27 cellular contexts compared by ENCODE assay signal in the genomic region with DNA sequence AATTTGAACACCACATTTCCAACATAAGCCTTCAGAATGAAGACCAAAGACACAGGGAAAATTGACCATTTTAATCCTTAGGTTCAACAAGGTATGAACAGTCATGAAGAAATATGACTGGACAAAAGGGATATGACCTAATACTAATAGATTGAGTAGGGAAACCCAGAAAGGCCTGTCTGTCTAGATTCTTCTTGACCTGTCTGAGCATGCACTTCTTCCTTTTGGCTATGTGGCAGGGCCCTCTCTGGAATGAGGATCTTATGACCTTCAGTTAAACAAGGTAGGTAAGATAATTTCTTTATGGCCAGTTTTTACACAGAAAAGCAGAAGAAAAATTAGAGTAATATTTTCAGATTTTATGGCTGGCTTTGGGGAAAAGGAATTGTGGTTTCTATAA. TPM values are rescaled to one million over a fixed set of nuclear protein-coding genes. Genes with fewer than 3 reads are reported as not detected.
DNase-seq lines count a peak whose midpoint lies in the region; ATAC-seq, FAIRE-seq and TF ChIP-seq lines count a peak whose summit lies in the region.
"Had no signal": no experiment of that assay in that cellular context is flagged by ENCODE, and none has a peak within 500 bp of the region (broad histone marks: within the 10 kb centered on the region; RNA-seq: fewer than 3 reads in every experiment).

No MANE protein-coding gene starts in this region.

- DNase-seq in D721Med (ENCODE audit: insufficient read length, low spot score) (no peak), RWPE2 (ENCODE audit: low spot score) (no peak), foreskin keratinocyte (peak; percentile 71 to 91), prostate gland (ENCODE audit: low spot score) (peak; percentile 21), NCI-H510A treated with DMSO at 0.1 percent for 48 hours (lab: John Stamatoyannopoulos, UW) (no peak), cerebellum (ENCODE audit: low spot score) (no peak), NCI-H526 treated with DMSO at 0.1 percent for 48 hours (lab: John Stamatoyannopoulos, UW) (no peak)
- DNase-seq: AML-193; CD4-positive, alpha-beta T cell; DMS79 treated with DMSO at 0.1 percent for 48 hours; GF-D8; HCEC 1CT; NCI-H1092; NCI-H1417 treated with DMSO at 0.1 percent for 48 hours; NCI-H1694 treated with DMSO at 0.1 percent for 48 hours; NCI-H2081 treated with DMSO at 0.1 percent for 48 hours; NCI-H2171 treated with DMSO at 0.1 percent for 48 hours; NCI-H345; NCI-H524 treated with DMSO at 0.1 percent for 48 hours; NCI-H82; PC-9; SHP77 had no signal

- H3K4me3 ChIP-seq in RWPE2 (ENCODE audit: severe bottlenecking) (no peak overlapping the region), prostate gland (no peak overlapping the region)
- H3K4me3 ChIP-seq: A549; BLaER1 treated with 17β-estradiol and CSF1 and Interleukin-3, amounts not matched to agents 10 nM and 100 nM; PC-9 had no signal

- TF ChIP-seq POLR2A in prostate gland (IDR thresholded peaks at IDR 0.05), result no peak

- H3K27ac ChIP-seq in RWPE2 (ENCODE audit: poor library complexity, severe bottlenecking) (peak overlapping the region; percentile 50), foreskin keratinocyte (no peak overlapping the region), prostate gland (no peak overlapping the region)
- H3K27ac ChIP-seq: A549; BLaER1 treated with 17β-estradiol and CSF1 and Interleukin-3, amounts not matched to agents 10 nM and 100 nM; PC-9 had no signal

- intact Hi-C loops in prostate gland (cut with DNase I), result no loop called here

- H3K9me3 ChIP-seq in RWPE2 (ENCODE audit: severe bottlenecking) (peaks cover 2% of the 10 kb centered on the region), prostate gland (no peaks in the 10 kb centered on the region)
- H3K9me3 ChIP-seq: A549 had no signal

- FAIRE-seq in D721Med (lab: Jason Lieb, UNC), result peak; percentile 82
- FAIRE-seq: A549, GM12891, H1 had no signal

- TF ChIP-seq CTCF in D721Med (IDR thresholded peaks at IDR 0.05; ENCODE audit: insufficient read depth, missing control alignments) (no peak), RWPE2 (IDR thresholded peaks at IDR 0.05; ENCODE audit: poor library complexity, severe bottlenecking) (no peak), foreskin keratinocyte (conservative IDR thresholded peaks at IDR 0.05) (no peak), prostate gland (IDR thresholded peaks at IDR 0.05) (no peak)

- H3K36me3 ChIP-seq in RWPE2 (ENCODE audit: low read depth) (no peaks in the 10 kb centered on the region), prostate gland (no peaks in the 10 kb centered on the region)
- H3K36me3 ChIP-seq: BLaER1 treated with 17β-estradiol and CSF1 and Interleukin-3, amounts not matched to agents 10 nM and 100 nM had no signal

- H3K27me3 ChIP-seq in RWPE2 (ENCODE audit: insufficient read depth, poor library complexity, severe bottlenecking), result peaks cover 14% of the 10 kb centered on the region
- H3K27me3 ChIP-seq in foreskin keratinocyte, result peaks cover 30% of the 10 kb centered on the region
- H3K27me3 ChIP-seq in prostate gland (replicated peaks; ENCODE audit: insufficient read depth), result no peaks in the 10 kb centered on the region
- H3K27me3 ChIP-seq: BLaER1 treated with 17β-estradiol and CSF1 and Interleukin-3, amounts not matched to agents 10 nM and 100 nM had no signal

- peak; percentile 48 for ATAC-seq in RWPE2 (ENCODE audit: low read depth)
- peak; percentile 66 for ATAC-seq in foreskin keratinocyte
- ATAC-seq: A549 had no signal

- H3K4me1 ChIP-seq in RWPE2 (ENCODE audit: insufficient read depth, poor library complexity, severe bottlenecking) (peaks cover 15% of the 10 kb centered on the region), foreskin keratinocyte (no peaks in the 10 kb centered on the region), prostate gland (replicated peaks) (no peaks in the 10 kb centered on the region)
- H3K4me1 ChIP-seq: BLaER1 treated with 17β-estradiol and CSF1 and Interleukin-3, amounts not matched to agents 10 nM and 100 nM had no signal

RNA-seq across cellular contexts. Expression of a gene that starts 3.0 kb away (rescaled TPM):
- total RNA-seq in foreskin keratinocyte, result not detected in 2 replicates
- polyA plus RNA-seq in foreskin keratinocyte, result 0.02 TPM in 1 of 2 replicates, not detected in the other
- total RNA-seq in prostate gland, result 10 to 100 TPM in 1 of 2 donors, 1 to 10 TPM in 1; 7.0 to 32.1 TPM
- total RNA-seq in cerebellum, result 38.8 TPM
- total RNA-seq: CD4-positive, alpha-beta T cell; PC-9; RPMI7951 had no signal

Comparison
In these comparisons a context has a peak if more than half of its experiments do, and no peak if none do; other contexts are left out.
1. DNase-seq: peak in foreskin keratinocyte (2 of 2) and prostate gland (single experiment); none in D721Med (single experiment), RWPE2 (single experiment), NCI-H510A treated with DMSO at 0.1 percent for 48 hours (single experiment), cerebellum (single experiment) and NCI-H526 treated with DMSO at 0.1 percent for 48 hours (single experiment).